Comparison of ENCODE assay signal across 12 cellular contexts in genomic region chr1:30852026-30852425, GRCh38. TPM values are rescaled to one million over a fixed set of nuclear protein-coding genes. Genes with fewer than 3 reads are reported as not detected.
A peak's percentile ranks its signal among the peaks of the same experiment; 100 is the strongest.
DNase-seq lines count a peak whose midpoint lies in the region; ATAC-seq, FAIRE-seq and TF ChIP-seq lines count a peak whose summit lies in the region.
"Had no signal": no experiment of that assay in that cellular context is flagged by ENCODE, and none has a peak within 500 bp of the region (broad histone marks: within the 10 kb centered on the region; RNA-seq: fewer than 3 reads in every experiment).

No MANE protein-coding gene starts in this region.

- no peak for TF ChIP-seq CTCF in nephron progenitor cell (IDR thresholded peaks at IDR 0.05)

- H3K4me3 Mint-ChIP-seq in nephron progenitor cell = no peak overlapping the region
- H3K4me3 Mint-ChIP-seq: T-helper 17 cell had no signal

- no peak for FAIRE-seq in GM12891 (lab: Jason Lieb, UNC)
- FAIRE-seq: keratinocyte had no signal

- peak; percentile 21 for DNase-seq in A172 (ENCODE audit: low spot score)
- DNase-seq in NCI-H69 (lab: John Stamatoyannopoulos, UW) = peak; percentile 6
- DNase-seq in foreskin melanocyte = peak; percentile 29
- no peak for DNase-seq in nephron progenitor cell
- DNase-seq in GM12891 (ENCODE audit: insufficient read length, low spot score) = no peak
- DNase-seq in NCI-H2107 treated with DMSO at 0.1 percent for 48 hours (lab: John Stamatoyannopoulos, UW; ENCODE audit: unreplicated experiment) = no peak
- DNase-seq: GF-D8, HCEC 1CT, T-helper 17 cell had no signal

- no peak for ATAC-seq in GM18520 (IDR thresholded peaks at IDR 0.05; ENCODE audit: unreplicated experiment)
- ATAC-seq in GM19452 (IDR thresholded peaks at IDR 0.05; ENCODE audit: unreplicated experiment) = no peak
- ATAC-seq: T-helper 17 cell had no signal

- no peaks in the 10 kb centered on the region for H3K36me3 Mint-ChIP-seq in nephron progenitor cell (ENCODE audit: low read depth)

- peaks cover 7% of the 10 kb centered on the region for H3K27me3 Mint-ChIP-seq in nephron progenitor cell (ENCODE audit: low read depth, poor library complexity)

- TF ChIP-seq POLR2A in GM12891 (IDR thresholded peaks at IDR 0.05; ENCODE audit: low read depth, low read length) = no peak

- peak overlapping the region; percentile 53 for H3K27ac Mint-ChIP-seq in nephron progenitor cell
- H3K27ac Mint-ChIP-seq: T-helper 17 cell had no signal

- H3K4me1 Mint-ChIP-seq in nephron progenitor cell = peaks cover 53% of the 10 kb centered on the region

- no peaks in the 10 kb centered on the region for H3K9me3 Mint-ChIP-seq in nephron progenitor cell

TF ChIP-seq in GM12891, 5 proteins besides CTCF, POLR2A, EP300 and RAD21:
- TF ChIP-seq PAX5 (IDR thresholded peaks at IDR 0.05; ENCODE audit: insufficient read depth, low read length, severe bottlenecking) (no peak), POLR2AphosphoS5 (IDR thresholded peaks at IDR 0.05; ENCODE audit: low read depth, low read length) (no peak), SPI1 (IDR thresholded peaks at IDR 0.05; ENCODE audit: low read depth, low read length) (no peak), POU2F2 (IDR thresholded peaks at IDR 0.05; ENCODE audit: low read depth, low read length) (no peak), TAF1 (IDR thresholded peaks at IDR 0.05; ENCODE audit: low read depth, low read length) (no peak)

RNA-seq across cellular contexts. Expression of gene SDC3, which starts 56.5 kb away (rescaled TPM):
- total RNA-seq in A172 (2014; rRNA removed; shearing (Covaris generic)) = 10.2 and 18.4 TPM in 2 replicates
- 0.06 TPM for polyA plus RNA-seq in GM12891 (2012; ENCODE audit: low read depth, missing spikeins)

Comparison
In these comparisons a context has a peak if more than half of its experiments do, and no peak if none do; other contexts are left out.
1. DNase-seq: peak in A172 (single experiment), NCI-H69 (single experiment) and foreskin melanocyte (single experiment); none in nephron progenitor cell (single experiment), GM12891 (single experiment) and NCI-H2107 treated with DMSO at 0.1 percent for 48 hours (single experiment).